ENCODE assay signal across 9 cellular contexts in genomic region chr4:138897818-138898226, GRCh38.
DNase-seq lines count a peak whose midpoint lies in the region; ATAC-seq and TF ChIP-seq lines count a peak whose summit lies in the region.
"Had no signal": no experiment of that assay in that cellular context is flagged by ENCODE, and none has a peak within 500 bp of the region (broad histone marks: within the 10 kb centered on the region; RNA-seq: fewer than 3 reads in every experiment).

No MANE protein-coding gene starts in this region.

- TF ChIP-seq CTCF in right lobe of liver (IDR thresholded peaks at IDR 0.05), result no peak

- ATAC-seq in right lobe of liver (peak in 3 of 4 donors; percentile 33 to 92 (median 36)), HG02970 (IDR thresholded peaks at IDR 0.05; ENCODE audit: low FRiP score, unreplicated experiment) (no peak)

- peak; percentile 64 for DNase-seq in DMS79 (lab: John Stamatoyannopoulos, UW)
- DNase-seq in HuH-7 (ENCODE audit: low spot score), result peak; percentile 20
- DNase-seq in adipocyte (ENCODE audit: low read depth), result peak; percentile 65
- DNase-seq in right lobe of liver, result no peak
- no peak for DNase-seq in medulla oblongata (ENCODE audit: extremely low spot score)
- DNase-seq in NCI-H446 treated with DMSO at 0.1 percent for 48 hours (lab: John Stamatoyannopoulos, UW), result no peak
- no peak for DNase-seq in activated naive CD4-positive, alpha-beta T cell treated with Interleukin-2 at 50 U/mL for 16 hours
- DNase-seq: KBM-7 had no signal

- no peak overlapping the region for H3K9ac ChIP-seq in adipocyte (ENCODE audit: low read length)

- H3K4me1 ChIP-seq in adipocyte (ENCODE audit: control insufficient read depth, insufficient read depth, low read length) (peaks cover 11% of the 10 kb centered on the region), right lobe of liver (no peaks in the 10 kb centered on the region)

- H3K4me3 ChIP-seq in adipocyte (ENCODE audit: low read length) (peak overlapping the region; percentile 1), right lobe of liver (no peak overlapping the region)

- TF ChIP-seq POLR2A in right lobe of liver (IDR thresholded peaks at IDR 0.05), result no peak

- H3K9me3 ChIP-seq in adipocyte (ENCODE audit: control insufficient read depth, low read length) (no peaks in the 10 kb centered on the region), right lobe of liver (no peaks in the 10 kb centered on the region)

- H3K27me3 ChIP-seq in adipocyte (replicated peaks; ENCODE audit: control insufficient read depth, insufficient read depth, low read length), result no peaks in the 10 kb centered on the region
- no peaks in the 10 kb centered on the region for H3K27me3 ChIP-seq in right lobe of liver

- intact Hi-C loops in right lobe of liver (cut with DNase I), result no loop called here

- 35% methylated on average over 2 of the region's 2 CpGs for WGBS in right lobe of liver (ENCODE audit: insufficient coverage, low coverage, low lambda C conversion rate, missing lambda C conversion rate)

- H3K36me3 ChIP-seq in adipocyte (ENCODE audit: control insufficient read depth, insufficient read depth, low read length, severe bottlenecking) (no peaks in the 10 kb centered on the region), right lobe of liver (no peaks in the 10 kb centered on the region)

- H3K27ac ChIP-seq in right lobe of liver, result no peak overlapping the region

Comparison
In these comparisons a context has a peak if more than half of its experiments do, and no peak if none do; other contexts are left out.
1. DNase-seq: peak in DMS79 (single experiment), HuH-7 (single experiment) and adipocyte (single experiment); none in right lobe of liver (0 of 3), medulla oblongata (single experiment), NCI-H446 treated with DMSO at 0.1 percent for 48 hours (single experiment) and activated naive CD4-positive, alpha-beta T cell treated with Interleukin-2 at 50 U/mL for 16 hours (single experiment).